Comparison of ENCODE assay signal across 1 cellular context in the genomic region with DNA sequence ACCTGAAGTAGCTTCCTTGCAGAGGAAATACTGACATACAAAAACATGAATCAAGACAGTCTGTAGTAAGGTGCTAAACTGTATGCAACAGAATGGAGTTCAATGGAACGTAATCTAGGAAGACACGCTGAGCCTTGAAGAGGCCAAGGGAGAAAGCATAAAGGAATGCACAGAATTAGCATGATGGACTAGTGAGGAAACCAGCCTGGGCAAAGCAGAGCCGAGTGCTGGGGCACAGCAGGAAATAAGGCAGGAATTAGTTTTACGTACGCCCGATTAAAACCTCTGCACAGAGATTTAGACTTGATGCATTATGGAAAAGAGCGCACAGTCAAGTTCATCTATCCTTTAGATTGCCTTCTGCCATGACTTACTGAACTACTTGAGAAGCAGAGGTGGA.
TF ChIP-seq lines count a peak whose summit lies in the region.

No MANE protein-coding gene starts in this region.

TF ChIP-seq in GM12878, 131 proteins besides CTCF, POLR2A, EP300 and RAD21 (continued from another document):
- TF ChIP-seq MLLT1 (IDR thresholded peaks at IDR 0.05) (peak; percentile 59), SIX5 (IDR thresholded peaks at IDR 0.05; ENCODE audit: low read depth, low read length, severe bottlenecking) (no peak)
